Comparison of ENCODE assay signal across 8 cellular contexts in genomic region chr3:196081834-196082470, GRCh38. TPM values are rescaled to one million over a fixed set of nuclear protein-coding genes. Genes with fewer than 3 reads are reported as not detected.
DNase-seq lines count a peak whose midpoint lies in the region; ATAC-seq lines count a peak whose summit lies in the region.

TSS of gene TFRC (minus strand) at chr3:196082090. CDS start at chr3:196077099, 4,991 bp downstream.

- peak within 1 kb of the TSS; percentile 90 to 96 for H3K4me3 ChIP-seq in mesenchymal stem cell (ENCODE audit: insufficient read depth in 1 of 2, low read depth in 1 of 2, low read length in 2 of 2)

- H3K4me1 ChIP-seq in mesenchymal stem cell (ENCODE audit: control insufficient read depth, insufficient read depth, low read depth, low read length), result peaks cover 5% of the 10 kb centered on the region

- H3K9ac ChIP-seq in mesenchymal stem cell (ENCODE audit: low read length), result peak within 1 kb of the TSS; percentile 90

- DNase-seq in COR-L47 (lab: John Stamatoyannopoulos, UW) (peak; percentile 100), HUDEP-2 (lab: John Stamatoyannopoulos, UW; ENCODE audit: unreplicated experiment in 76 of 76) (peak in 74 of 76 experiments; percentile 56 to 97 (median 92)), NOMO-1 treated with dmso at 0.1 percent for 144 hours (lab: John Stamatoyannopoulos, UW; ENCODE audit: unreplicated experiment) (peak; percentile 98), mesenchymal stem cell (peak; percentile 91)
- peak; percentile 86 to 90 (median 89) for DNase-seq in activated CD8-positive, alpha-beta memory T cell treated with anti-CD3 and anti-CD28 coated beads for 48 hours (ENCODE audit: low read depth in 2 of 3, low spot score in 2 of 3)
- peak; percentile 91 to 93 (median 93) for DNase-seq in effector memory CD8-positive, alpha-beta T cell
- peak; percentile 96 for DNase-seq in stimulated activated CD8-positive, alpha-beta memory T cell treated with anti-CD3 and anti-CD28 coated beads, Interleukin-12 subunit alpha, Interleukin-12 subunit beta, amount 100 ng/mL, for 24 hours (ENCODE audit: extremely low read depth)

- peaks cover 30 to 36% of the 10 kb centered on the region in 2 donors for H3K4me1 Mint-ChIP-seq in effector memory CD8-positive, alpha-beta T cell (ENCODE audit: low read depth in 2 of 2)

- peak within 1 kb of the TSS in 1 of 2 experiments; percentile 93 for H3K4ac ChIP-seq in mesenchymal stem cell (ENCODE audit: low read depth in 1 of 2, low read length in 2 of 2)

- H3K27ac ChIP-seq in mesenchymal stem cell (ENCODE audit: low read length, poor library complexity, severe bottlenecking), result peak within 1 kb of the TSS; percentile 51

- H2BK120ac ChIP-seq in mesenchymal stem cell (ENCODE audit: low read depth, low read length), result no peak within 1 kb of the TSS

- peak within 1 kb of the TSS in 1 of 2 experiments; percentile 97 for H3K14ac ChIP-seq in mesenchymal stem cell (ENCODE audit: low read length in 2 of 2)

- H3K9me3 ChIP-seq in mesenchymal stem cell (ENCODE audit: control insufficient read depth, low read length), result no peaks in the 10 kb centered on the region

- peak within 1 kb of the TSS; percentile 94 to 99 for H3K4me3 Mint-ChIP-seq in effector memory CD8-positive, alpha-beta T cell

- 1% methylated on average over 60 of the region's 66 CpGs for WGBS in mesenchymal stem cell

- no peaks in the 10 kb centered on the region for H3K27me3 Mint-ChIP-seq in effector memory CD8-positive, alpha-beta T cell

- no peaks in the 10 kb centered on the region for H3K9me3 Mint-ChIP-seq in effector memory CD8-positive, alpha-beta T cell

- peaks cover 23% of the 10 kb centered on the region for H3K36me3 Mint-ChIP-seq in effector memory CD8-positive, alpha-beta T cell (ENCODE audit: insufficient read depth)

- H2AK5ac ChIP-seq in mesenchymal stem cell (ENCODE audit: low read length, severe bottlenecking), result no peak within 1 kb of the TSS

- H3K27ac Mint-ChIP-seq in effector memory CD8-positive, alpha-beta T cell, result peak within 1 kb of the TSS; percentile 93 to 96

- H2BK12ac ChIP-seq in mesenchymal stem cell (ENCODE audit: low read length in 2 of 2), result no peak within 1 kb of the TSS

- ATAC-seq in GM21381 (IDR thresholded peaks at IDR 0.05; ENCODE audit: unreplicated experiment), result peak; percentile 83
- ATAC-seq in effector memory CD8-positive, alpha-beta T cell (replicated peaks), result peak; percentile 90

- peak within 1 kb of the TSS; percentile 87 for H4K8ac ChIP-seq in mesenchymal stem cell (ENCODE audit: low read length)

- H3K79me1 ChIP-seq in mesenchymal stem cell (replicated peaks; ENCODE audit: low read length, poor library complexity, severe bottlenecking), result peaks cover 4% of the 10 kb centered on the region

- H3K27me3 ChIP-seq in mesenchymal stem cell (ENCODE audit: control insufficient read depth in 1 of 2, insufficient read depth in 1 of 2, low read length in 2 of 2), result no peaks in the 10 kb centered on the region

- peak within 1 kb of the TSS; percentile 95 for H3K4me2 ChIP-seq in mesenchymal stem cell (ENCODE audit: low read length, poor library complexity, severe bottlenecking)

- H2BK15ac ChIP-seq in mesenchymal stem cell (ENCODE audit: low read depth, poor library complexity, severe bottlenecking), result peak within 1 kb of the TSS; percentile 46

- H3K23ac ChIP-seq in mesenchymal stem cell (ENCODE audit: low read length in 2 of 2), result peak within 1 kb of the TSS; percentile 79 to 93

- H2AFZ ChIP-seq in mesenchymal stem cell (ENCODE audit: low read depth, low read length), result peak within 1 kb of the TSS; percentile 98

- peak within 1 kb of the TSS; percentile 83 to 91 for H3K18ac ChIP-seq in mesenchymal stem cell (ENCODE audit: low read depth in 1 of 2, low read length in 2 of 2)

- no peak within 1 kb of the TSS for H2BK5ac ChIP-seq in mesenchymal stem cell (ENCODE audit: low read depth, low read length, poor library complexity, severe bottlenecking)

- no peaks in the 10 kb centered on the region for H3K36me3 ChIP-seq in mesenchymal stem cell (ENCODE audit: control insufficient read depth in 1 of 2, insufficient read depth in 2 of 2, low read depth in 1 of 2, low read length in 2 of 2)

- H4K91ac ChIP-seq in mesenchymal stem cell (ENCODE audit: low read length), result peak within 1 kb of the TSS; percentile 72

RNA-seq across cellular contexts. Expression of gene TFRC, which starts in this region (rescaled TPM):
- polyA plus RNA-seq in mesenchymal stem cell (2013, experiment 1 of 2), result 34.8 TPM
- polyA plus RNA-seq in mesenchymal stem cell (2013, experiment 2 of 2), result 37.0 TPM

Comparison
In these comparisons a context has a peak if more than half of its experiments do, and no peak if none do; other contexts are left out.
1. Peak in every context shown above with its lines: DNase-seq, ATAC-seq, H3K4me3 ChIP-seq and H3K27ac ChIP-seq.